Comparison of ENCODE assay signal across 1 cellular context in genomic region chr7:30348083-30348560, GRCh38.
TF ChIP-seq lines count a peak whose summit lies in the region.

No MANE protein-coding gene starts in this region.

TF ChIP-seq in GM12878, 131 proteins besides CTCF, POLR2A, EP300 and RAD21 (continued from another document and continues in another):
- TF ChIP-seq ZBTB11 (CRISPR knock-in tag; IDR thresholded peaks at IDR 0.05) (no peak), NR2C1 (IDR thresholded peaks at IDR 0.05) (no peak), POLR2AphosphoS2 (IDR thresholded peaks at IDR 0.05; ENCODE audit: low read depth, low read length) (no peak), NFXL1 (IDR thresholded peaks at IDR 0.05; ENCODE audit: borderline replicate concordance) (no peak), ASH2L (IDR thresholded peaks at IDR 0.05; ENCODE audit: borderline replicate concordance, low read depth) (no peak; the same call in 1 of the 2 replicates), IKZF2 (IDR thresholded peaks at IDR 0.05) (no peak; a peak in 1 of 4 replicates), YBX1 (IDR thresholded peaks at IDR 0.05) (no peak), NKRF (conservative IDR thresholded peaks at IDR 0.05) (peak; percentile 29; the same call in 1 of the 2 replicates), GATAD2B (conservative IDR thresholded peaks at IDR 0.05; ENCODE audit: low read depth) (no peak), IKZF1 (conservative IDR thresholded peaks at IDR 0.05) (no peak), RELA (IDR thresholded peaks at IDR 0.05; ENCODE audit: borderline replicate concordance, partially characterized antibody) (no peak), POLR2AphosphoS5 (IDR thresholded peaks at IDR 0.05; ENCODE audit: low read length) (no peak), SMAD1 (IDR thresholded peaks at IDR 0.05; ENCODE audit: low read depth, partially characterized antibody) (peak; percentile 31), ELK1 (IDR thresholded peaks at IDR 0.05; ENCODE audit: low read depth, low read length) (no peak), SRF (IDR thresholded peaks at IDR 0.05; ENCODE audit: low read depth in 2 of 2, low read length in 2 of 2) (no peak), HSF1 (IDR thresholded peaks at IDR 0.05; ENCODE audit: low read depth, low read length) (no peak), RBBP5 (conservative IDR thresholded peaks at IDR 0.05) (no peak), RB1 (IDR thresholded peaks at IDR 0.05; ENCODE audit: borderline replicate concordance) (no peak), SPI1 (IDR thresholded peaks at IDR 0.05; ENCODE audit: borderline replicate concordance, insufficient read depth, low read depth, low read length) (no peak), MTA3 (IDR thresholded peaks at IDR 0.05; ENCODE audit: borderline replicate concordance, low read length) (no peak; the same call in 1 of the 2 replicates), ZNF217 (IDR thresholded peaks at IDR 0.05) (0 out of 2 replicates have a peak, but pooled peaks have one; percentile 42), ETV6 (conservative IDR thresholded peaks at IDR 0.05 in 1 of 2, IDR thresholded peaks at IDR 0.05 in 1 of 2; ENCODE audit: borderline replicate concordance in 1 of 2, low read depth in 1 of 2) (no peak), NFIC (IDR thresholded peaks at IDR 0.05; ENCODE audit: low read depth, low read length) (peak; percentile 80), MEF2B (IDR thresholded peaks at IDR 0.05; ENCODE audit: partially characterized antibody, poor library complexity, severe bottlenecking) (peak; percentile 13), YY1 (IDR thresholded peaks at IDR 0.05; ENCODE audit: low read depth, low read length) (no peak), MYC (IDR thresholded peaks at IDR 0.05; ENCODE audit: insufficient read depth, insufficient read length, insufficient replicate concordance, low read length, severe bottlenecking) (no peak), STAT3 (IDR thresholded peaks at IDR 0.05; ENCODE audit: low read depth, low read length) (0 out of 2 replicates have a peak, but pooled peaks have one; percentile 62), SMARCA5 (IDR thresholded peaks at IDR 0.05) (peak; percentile 96), ZBTB4 (CRISPR knock-in tag; IDR thresholded peaks at IDR 0.05) (no peak), E2F4 (IDR thresholded peaks at IDR 0.05; ENCODE audit: low read depth, low read length) (no peak), GABPA (IDR thresholded peaks at IDR 0.05; ENCODE audit: low read depth) (0 out of 2 replicates have a peak, but pooled peaks have one; percentile 37), FOXK2 (IDR thresholded peaks at IDR 0.05) (no peak), CBX3 (IDR thresholded peaks at IDR 0.05; ENCODE audit: borderline replicate concordance, low read depth) (no peak), CBFB (IDR thresholded peaks at IDR 0.05; ENCODE audit: low read depth) (peak; percentile 83), MAX (IDR thresholded peaks at IDR 0.05; ENCODE audit: low read depth, low read length) (no peak), BCL3 (IDR thresholded peaks at IDR 0.05; ENCODE audit: borderline replicate concordance, insufficient read depth, low read depth, low read length, poor library complexity, severe bottlenecking) (no peak), USF1 (IDR thresholded peaks at IDR 0.05; ENCODE audit: borderline replicate concordance, extremely low read length, insufficient read depth, low read depth, low read length) (no peak), PRDM15 (CRISPR knock-in tag; IDR thresholded peaks at IDR 0.05) (no peak), ATF3 (IDR thresholded peaks at IDR 0.05; ENCODE audit: borderline replicate concordance, extremely low read depth, low read depth, low read length) (no peak)
